8 cellular contexts compared by ENCODE assay signal in genomic region chr1:154870117-154870571, GRCh38. TPM values are rescaled to one million over a fixed set of nuclear protein-coding genes. Genes with fewer than 3 reads are reported as not detected.
DNase-seq lines count a peak whose midpoint lies in the region; ATAC-seq and TF ChIP-seq lines count a peak whose summit lies in the region.

Gene KCNN3, minus strand, starts transcription at chr1:154870281. Its CDS starts 317 bp downstream, at chr1:154869964.

- peak; percentile 88 for ATAC-seq in GM21360 (IDR thresholded peaks at IDR 0.05; ENCODE audit: unreplicated experiment)

- H3K4me3 ChIP-seq in epithelial cell of proximal tubule (ENCODE audit: low read depth, low read length), result peak within 1 kb of the TSS; percentile 31

- no peak for TF ChIP-seq CTCF in epithelial cell of proximal tubule (conservative IDR thresholded peaks at IDR 0.05; ENCODE audit: low read depth, low read length)

- DNase-seq in COLO668 (lab: John Stamatoyannopoulos, UW; ENCODE audit: unreplicated experiment), result peak; percentile 74
- DNase-seq in HT-29 (ENCODE audit: low spot score), result peak; percentile 93
- DNase-seq in NOMO-1 treated with DMSO at 0.1 percent for 48 hours (lab: John Stamatoyannopoulos, UW; ENCODE audit: unreplicated experiment), result peak; percentile 84
- peak; percentile 57 for DNase-seq in activated T-cell treated with anti-CD3 and anti-CD28 coated beads for 1 hour (ENCODE audit: low read depth)
- peak; percentile 38 for DNase-seq in epithelial cell of proximal tubule (ENCODE audit: low read depth)
- peak; percentile 93 for DNase-seq in mucosa of gallbladder (ENCODE audit: low spot score)
- peak; percentile 32 to 43 for DNase-seq in stimulated activated CD8-positive, alpha-beta memory T cell treated with anti-CD3 and anti-CD28 coated beads, Interleukin-4, amount 100 ng/mL, for 4 hours (ENCODE audit: low read depth in 2 of 2, low spot score in 1 of 2)

RNA-seq across cellular contexts. Expression of gene KCNN3, which starts in this region (rescaled TPM):
- total RNA-seq in HT-29 (2014; rRNA removed; shearing (Covaris generic)), result not detected in 2 replicates
- under 0.01 TPM in 1 of 2 replicates, not detected in the other for total RNA-seq in epithelial cell of proximal tubule
- 3.9 TPM for total RNA-seq in mucosa of gallbladder

Comparison
In these comparisons a context has a peak if more than half of its experiments do, and no peak if none do; other contexts are left out.
1. Peak in every context shown above with its lines: DNase-seq, ATAC-seq and H3K4me3 ChIP-seq.
2. Peak in DNase-seq in HT-29; RNA of the gene not detected or under 1 TPM.
3. Peak in DNase-seq and H3K4me3 ChIP-seq in epithelial cell of proximal tubule; RNA of the gene not detected or under 1 TPM.
4. DNase-seq: peak in every context shown above with its lines; median percentile 93 in HT-29; 93 in mucosa of gallbladder; 84 in NOMO-1 treated with DMSO at 0.1 percent for 48 hours; 74 in COLO668; 57 in activated T-cell treated with anti-CD3 and anti-CD28 coated beads for 1 hour; 38 in epithelial cell of proximal tubule; 38 in stimulated activated CD8-positive, alpha-beta memory T cell treated with anti-CD3 and anti-CD28 coated beads, Interleukin-4, amount 100 ng/mL, for 4 hours.